Comparison of ENCODE assay signal across 21 cellular contexts in genomic region chr10:13648425-13648824, GRCh38.
DNase-seq lines count a peak whose midpoint lies in the region; ATAC-seq, FAIRE-seq and TF ChIP-seq lines count a peak whose summit lies in the region.
"Had no signal": no experiment of that assay in that cellular context is flagged by ENCODE, and none has a peak within 500 bp of the region (broad histone marks: within the 10 kb centered on the region; RNA-seq: fewer than 3 reads in every experiment).

No MANE protein-coding gene starts in this region.

- peak overlapping the region; percentile 34 to 66 for H3K27ac Mint-ChIP-seq in stimulated activated naive CD8-positive, alpha-beta T cell treated with anti-CD3 and anti-CD28 coated beads, Interleukin-15, amount 100 ng/mL, for 72 hours
- no peak overlapping the region for H3K27ac Mint-ChIP-seq in effector memory CD8-positive, alpha-beta T cell

- TF ChIP-seq CTCF in GM20000 (IDR thresholded peaks at IDR 0.05; ENCODE audit: extremely low read depth, missing control alignments) = no peak
- TF ChIP-seq CTCF in D721Med (IDR thresholded peaks at IDR 0.05; ENCODE audit: insufficient read depth, missing control alignments) = no peak

- H3K4me1 ChIP-seq in subcutaneous abdominal adipose tissue (ENCODE audit: control insufficient read depth in 5 of 5, insufficient read depth in 5 of 5, low read length in 5 of 5) (peaks cover 0 to 13% (median 6%) of the 10 kb centered on the region in 5 donors), HAP-1 (no peaks in the 10 kb centered on the region)

- H3K27ac ChIP-seq in subcutaneous abdominal adipose tissue (ENCODE audit: low read depth, low read length) = peak overlapping the region; percentile 15
- no peak overlapping the region for H3K27ac ChIP-seq in substantia nigra (ENCODE audit: low read depth, low read length, poor library complexity, severe bottlenecking)
- H3K27ac ChIP-seq: KMS-11, SK-N-MC had no signal

- FAIRE-seq in D721Med (lab: Jason Lieb, UNC) = no peak
- FAIRE-seq: GM12878, H1, RCC 7860 had no signal

- no peaks in the 10 kb centered on the region for H3K9me3 Mint-ChIP-seq in stimulated activated naive CD8-positive, alpha-beta T cell treated with anti-CD3 and anti-CD28 coated beads, Interleukin-15, amount 100 ng/mL, for 72 hours
- no peaks in the 10 kb centered on the region for H3K9me3 Mint-ChIP-seq in effector memory CD8-positive, alpha-beta T cell

- no peak overlapping the region for H3K4me3 Mint-ChIP-seq in stimulated activated naive CD8-positive, alpha-beta T cell treated with anti-CD3 and anti-CD28 coated beads, Interleukin-15, amount 100 ng/mL, for 72 hours
- no peak overlapping the region for H3K4me3 Mint-ChIP-seq in effector memory CD8-positive, alpha-beta T cell

- H3K9ac ChIP-seq in subcutaneous abdominal adipose tissue (ENCODE audit: low read length in 5 of 5) = no peak overlapping the region
- H3K9ac ChIP-seq: KMS-11 had no signal

- H3K4me3 ChIP-seq in subcutaneous abdominal adipose tissue (ENCODE audit: low read depth in 1 of 5, low read length in 5 of 5) = no peak overlapping the region
- no peak overlapping the region for H3K4me3 ChIP-seq in HAP-1
- H3K4me3 ChIP-seq: GM12878, SK-N-MC had no signal

- H3K27me3 ChIP-seq in subcutaneous abdominal adipose tissue (ENCODE audit: control insufficient read depth in 5 of 5, insufficient read depth in 4 of 5, low read length in 5 of 5) (no peaks in the 10 kb centered on the region), HAP-1 (ENCODE audit: low read depth) (no peaks in the 10 kb centered on the region)

- no peak for DNase-seq in stimulated activated naive CD8-positive, alpha-beta T cell treated with anti-CD3 and anti-CD28 coated beads, Interleukin-15, amount 100 ng/mL, for 72 hours
- DNase-seq in stimulated activated naive CD8-positive, alpha-beta T cell treated with anti-CD3 and anti-CD28 coated beads, Interleukin-15, Interleukin-2, amounts not matched to agents 100 U/mL and 50 U/mL, for 24 hours = no peak
- DNase-seq in GM20000 (ENCODE audit: low spot score) (peak; percentile 6), HAP-1 (ENCODE audit: low spot score in 2 of 2) (no peak), substantia nigra (lab: John Stamatoyannopoulos, UW) (no peak), D721Med (ENCODE audit: insufficient read length, low spot score) (no peak)
- no peak for DNase-seq in effector memory CD8-positive, alpha-beta T cell
- DNase-seq: AML-193, EL, NCI-H1092, NCI-H1436 treated with DMSO at 0.1 percent for 48 hours, NCI-H2029 treated with DMSO at 0.1 percent for 48 hours, NCI-H510A, NCI-H748 treated with DMSO at 0.1 percent for 48 hours, SHP77 had no signal

- H3K36me3 ChIP-seq in subcutaneous abdominal adipose tissue (ENCODE audit: control insufficient read depth in 5 of 5, insufficient read depth in 5 of 5, low read length in 5 of 5) (peaks cover 11 to 88% (median 83%) of the 10 kb centered on the region in 5 donors), HAP-1 (replicated peaks) (0 out of 2 replicates have a peak, but pooled peaks cover 3% of the 10 kb centered on the region)

- H3K4me1 Mint-ChIP-seq in stimulated activated naive CD8-positive, alpha-beta T cell treated with anti-CD3 and anti-CD28 coated beads, Interleukin-15, amount 100 ng/mL, for 72 hours = peaks cover 27% of the 10 kb centered on the region
- peaks cover 0 to 6% of the 10 kb centered on the region in 2 donors for H3K4me1 Mint-ChIP-seq in effector memory CD8-positive, alpha-beta T cell (ENCODE audit: low read depth in 2 of 2)

- no peaks in the 10 kb centered on the region for H3K27me3 Mint-ChIP-seq in stimulated activated naive CD8-positive, alpha-beta T cell treated with anti-CD3 and anti-CD28 coated beads, Interleukin-15, amount 100 ng/mL, for 72 hours
- no peaks in the 10 kb centered on the region for H3K27me3 Mint-ChIP-seq in effector memory CD8-positive, alpha-beta T cell

- in situ Hi-C loops in HAP-1 (cut with MboI; ENCODE audit: low sequenced_read_pairs) = no loop called here

- H3K9me3 ChIP-seq in subcutaneous abdominal adipose tissue (ENCODE audit: control insufficient read depth in 5 of 5, low read length in 5 of 5) (no peaks in the 10 kb centered on the region), HAP-1 (no peaks in the 10 kb centered on the region)

- no peak for ATAC-seq in stimulated activated naive CD8-positive, alpha-beta T cell treated with anti-CD3 and anti-CD28 coated beads, Interleukin-15, amount 100 ng/mL, for 72 hours
- ATAC-seq in stimulated activated naive CD8-positive, alpha-beta T cell treated with anti-CD3 and anti-CD28 coated beads, Interleukin-15, Interleukin-2, amounts not matched to agents 100 U/mL and 50 U/mL, for 24 hours = no peak
- peak; percentile 35 for ATAC-seq in effector memory CD8-positive, alpha-beta T cell (replicated peaks)
- ATAC-seq: GM12878 had no signal

- H3K36me3 Mint-ChIP-seq in effector memory CD8-positive, alpha-beta T cell (ENCODE audit: insufficient read depth) = peaks cover 4% of the 10 kb centered on the region

Comparison
In these comparisons a context has a peak if more than half of its experiments do, and no peak if none do; other contexts are left out.
1. H3K27ac Mint-ChIP-seq: peak in stimulated activated naive CD8-positive, alpha-beta T cell treated with anti-CD3 and anti-CD28 coated beads, Interleukin-15, amount 100 ng/mL, for 72 hours (2 of 2); none in effector memory CD8-positive, alpha-beta T cell (0 of 2).